ENCODE assay signal across 8 cellular contexts in the genomic region with DNA sequence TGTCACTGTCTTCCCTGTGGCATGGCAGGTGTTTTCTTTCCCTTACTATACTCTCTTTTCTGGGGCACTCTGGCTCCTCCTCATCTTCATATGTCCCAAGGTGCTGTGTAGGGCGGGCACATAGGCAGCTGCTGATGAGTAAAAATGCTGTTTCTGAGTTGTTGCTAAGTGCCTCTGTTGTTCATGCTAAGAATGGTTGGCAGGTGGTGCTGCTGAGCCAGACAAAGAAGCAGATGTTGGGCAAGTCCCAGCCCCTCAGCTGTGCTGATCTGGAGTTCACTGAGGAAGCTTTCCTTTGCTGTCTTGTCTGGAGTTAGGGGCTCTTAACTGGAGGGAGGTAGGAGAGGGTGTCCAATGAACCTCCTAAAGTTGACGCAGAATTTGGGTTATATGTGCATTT. TPM values are rescaled to one million over a fixed set of nuclear protein-coding genes. Genes with fewer than 3 reads are reported as not detected.
A peak's percentile ranks its signal among the peaks of the same experiment; 100 is the strongest.
DNase-seq lines count a peak whose midpoint lies in the region; ATAC-seq and TF ChIP-seq lines count a peak whose summit lies in the region.

No MANE protein-coding gene starts in this region.

- H3K27me3 Mint-ChIP-seq in natural killer cell (ENCODE audit: low read depth in 2 of 2) = no peaks in the 10 kb centered on the region

- H3K9me3 ChIP-seq in ectodermal cell (ENCODE audit: control insufficient read depth, low read length) (no peaks in the 10 kb centered on the region), thyroid gland (no peaks in the 10 kb centered on the region)

- H3K36me3 ChIP-seq in ectodermal cell (ENCODE audit: control insufficient read depth, insufficient read depth, low read length) = peaks cover 11% of the 10 kb centered on the region
- H3K36me3 ChIP-seq in thyroid gland = peaks cover 12 to 22% of the 10 kb centered on the region in 2 donors

- H3K4me3 Mint-ChIP-seq in natural killer cell = no peak overlapping the region

- H3K4me1 Mint-ChIP-seq in natural killer cell = peaks cover 0 to 16% of the 10 kb centered on the region in 2 donors

- no peak for TF ChIP-seq POLR2A in thyroid gland (IDR thresholded peaks at IDR 0.05)

- H3K27ac Mint-ChIP-seq in natural killer cell = peak overlapping the region in 1 of 2 donors; percentile 26

- H3K4me1 ChIP-seq in ectodermal cell (ENCODE audit: control insufficient read depth, insufficient read depth, low read length) (peaks cover 4% of the 10 kb centered on the region), thyroid gland (no peaks in the 10 kb centered on the region)

- TF ChIP-seq CTCF in natural killer cell (IDR thresholded peaks at IDR 0.05) = no peak
- TF ChIP-seq CTCF in thyroid gland (IDR thresholded peaks at IDR 0.05) = peak in 4 of 6 experiments; percentile 28 to 45 (median 35)

- H3K27ac ChIP-seq in ectodermal cell (ENCODE audit: insufficient read depth, low read depth, low read length, poor library complexity, severe bottlenecking) = peak overlapping the region; percentile 39
- no peak overlapping the region for H3K27ac ChIP-seq in thyroid gland

- no peaks in the 10 kb centered on the region for H3K27me3 ChIP-seq in ectodermal cell (ENCODE audit: control insufficient read depth, insufficient read depth, low read length, poor library complexity, severe bottlenecking)
- H3K27me3 ChIP-seq in thyroid gland = no peaks in the 10 kb centered on the region

- no peaks in the 10 kb centered on the region for H3K36me3 Mint-ChIP-seq in natural killer cell

- no peak overlapping the region for H3K4me3 ChIP-seq in ectodermal cell (ENCODE audit: insufficient read depth, low read depth, low read length)
- no peak overlapping the region for H3K4me3 ChIP-seq in thyroid gland (replicated peaks in 1 of 3)

- intact Hi-C loops in natural killer cell (cut with micrococcal nuclease) (loop anchor here (5.0 kb wide), 1 partner anchor 542 kb away; no protein-coding TSS in a partner anchor), thyroid gland (cut with DNase I) (no loop called here)

- ATAC-seq in HG02623 (IDR thresholded peaks at IDR 0.05; ENCODE audit: unreplicated experiment) = peak; percentile 96
- peak; percentile 67 to 71 (median 69) for ATAC-seq in natural killer cell

- H3K9me3 Mint-ChIP-seq in natural killer cell = no peaks in the 10 kb centered on the region

- DNase-seq in NCI-H82 (lab: John Stamatoyannopoulos, UW) = peak; percentile 54
- no peak for DNase-seq in NCI-H82 treated with DMSO at 0.1 percent for 48 hours (lab: John Stamatoyannopoulos, UW; ENCODE audit: unreplicated experiment)
- peak; percentile 13 for DNase-seq in NCI-H146 treated with DMSO at 0.1 percent for 48 hours (lab: John Stamatoyannopoulos, UW; ENCODE audit: unreplicated experiment)
- peak; percentile 71 for DNase-seq in activated CD4-positive, alpha-beta T cell treated with anti-CD3 and anti-CD28 coated beads for 4 hours
- DNase-seq in natural killer cell = no peak
- DNase-seq in thyroid gland = peak; percentile 39 to 53

- WGBS in ectodermal cell, 2 experiments = 72 to 77% methylated on average over 2 of the region's 2 CpGs
- WGBS in thyroid gland, 2 donors = 91 to 96% methylated on average over 2 of the region's 2 CpGs

RNA-seq across cellular contexts. Expression of gene HADH, which starts 40.6 kb away (rescaled TPM):
- polyA plus RNA-seq in ectodermal cell (2013, experiment 1 of 4) = 72.5 TPM
- polyA plus RNA-seq in ectodermal cell (2013, experiment 2 of 4) = 61.7 TPM
- polyA plus RNA-seq in ectodermal cell (2013, experiment 3 of 4) = 63.4 TPM
- polyA plus RNA-seq in ectodermal cell (2013, experiment 4 of 4) = 59.7 TPM
- 10 to 100 TPM in 2 of 3 donors, 1 to 10 TPM in 1; 9.1 to 16.5 (median 14.4) TPM for total RNA-seq in natural killer cell
- 10 to 100 TPM; 32.7 to 60.4 (median 50.9) TPM for total RNA-seq in thyroid gland

Comparison
In these comparisons a context has a peak if more than half of its experiments do, and no peak if none do; other contexts are left out.
1. DNase-seq: peak in NCI-H82 (single experiment), NCI-H146 treated with DMSO at 0.1 percent for 48 hours (single experiment), activated CD4-positive, alpha-beta T cell treated with anti-CD3 and anti-CD28 coated beads for 4 hours (2 of 2) and thyroid gland (2 of 2); none in NCI-H82 treated with DMSO at 0.1 percent for 48 hours (single experiment) and natural killer cell (single experiment).